Comparison of ENCODE assay signal across 23 cellular contexts in the genomic region with DNA sequence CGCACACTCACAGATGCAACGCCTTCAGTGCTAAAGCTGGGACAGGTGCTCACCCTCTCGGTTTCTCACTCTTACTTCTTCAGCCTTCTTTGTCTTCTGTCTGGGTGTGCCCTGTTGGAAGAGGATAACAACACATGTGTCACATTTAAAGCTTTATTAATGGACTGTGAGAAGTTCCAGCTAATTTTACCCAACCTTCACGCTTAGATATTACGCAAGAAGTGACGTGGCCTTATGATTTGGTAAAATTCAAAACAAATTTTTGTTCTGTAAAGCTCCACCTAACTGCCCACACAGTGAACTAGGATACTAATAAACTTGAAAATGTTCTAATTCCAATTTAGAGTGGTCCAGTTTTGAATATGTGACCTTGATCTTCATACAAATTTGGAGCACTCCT.
"Had no signal": no experiment of that assay in that cellular context is flagged by ENCODE, and none has a peak within 500 bp of the region (broad histone marks: within the 10 kb centered on the region; RNA-seq: fewer than 3 reads in every experiment).

No MANE protein-coding gene starts in this region.

- H3K27ac Mint-ChIP-seq: immature natural killer cell; natural killer cell treated with Interleukin-12 subunit alpha and Interleukin-12 subunit beta and Interleukin-15 and Interleukin-18, amount 100 ng/mL, for 72 hours; neural progenitor cell; progenitor cell of endocrine pancreas; stimulated activated effector memory CD8-positive, alpha-beta T cell treated with anti-CD3 and anti-CD28 coated beads, Interleukin-12 subunit alpha, Interleukin-12 subunit beta, amount 100 ng/mL, for 72 hours had no signal

- ATAC-seq: left colon; lower lobe of right lung; natural killer cell treated with Interleukin-12 subunit alpha and Interleukin-12 subunit beta and Interleukin-15 and Interleukin-18, amount 100 ng/mL, for 72 hours; stimulated activated effector memory CD8-positive, alpha-beta T cell treated with anti-CD3 and anti-CD28 coated beads, Interleukin-12 subunit alpha, Interleukin-12 subunit beta, amount 100 ng/mL, for 72 hours had no signal

- H3K4me3 ChIP-seq: dorsolateral prefrontal cortex, left ventricle myocardium inferior, lower lobe of right lung, neural progenitor cell, right atrium auricular region, sigmoid colon, stomach, thyroid gland, vagina had no signal

- DNase-seq: dorsolateral prefrontal cortex; effector CD4-positive, alpha-beta T cell; foreskin melanocyte; hypothalamus; immature natural killer cell; islet precursor cell; kidney glomerular epithelial cell; left colon; left ventricle myocardium inferior; lower lobe of right lung; sigmoid colon; stimulated activated CD4-positive, alpha-beta T cell treated with anti-CD3 and anti-CD28 coated beads, Interleukin-2, amount 100 ng/mL, for 24 hours; stimulated activated CD4-positive, alpha-beta T cell treated with anti-CD3 and anti-CD28 coated beads, Interleukin-4, amount 100 ng/mL, for 24 hours; stimulated activated naive CD4-positive, alpha-beta T cell treated with Interleukin-2 at 50 U/mL for 16 hours; stomach; thyroid gland; trophoblast cell had no signal

- H3K4me1 Mint-ChIP-seq: immature natural killer cell; stimulated activated effector memory CD8-positive, alpha-beta T cell treated with anti-CD3 and anti-CD28 coated beads, Interleukin-12 subunit alpha, Interleukin-12 subunit beta, amount 100 ng/mL, for 72 hours had no signal

- H3K4me3 Mint-ChIP-seq: immature natural killer cell; natural killer cell treated with Interleukin-12 subunit alpha and Interleukin-12 subunit beta and Interleukin-15 and Interleukin-18, amount 100 ng/mL, for 72 hours; neural progenitor cell; stimulated activated effector memory CD8-positive, alpha-beta T cell treated with anti-CD3 and anti-CD28 coated beads, Interleukin-12 subunit alpha, Interleukin-12 subunit beta, amount 100 ng/mL, for 72 hours had no signal

- H3K36me3 Mint-ChIP-seq: stimulated activated effector memory CD8-positive, alpha-beta T cell treated with anti-CD3 and anti-CD28 coated beads, Interleukin-12 subunit alpha, Interleukin-12 subunit beta, amount 100 ng/mL, for 72 hours had no signal
